Comparison of ENCODE assay signal across 1 cellular context in genomic region chr17:73340093-73340596, GRCh38.
A peak's percentile ranks its signal among the peaks of the same experiment; 100 is the strongest.
TF ChIP-seq lines count a peak whose summit lies in the region.

No MANE protein-coding gene starts in this region.

TF ChIP-seq in K562, 482 proteins besides CTCF, POLR2A, EP300 and RAD21 (continued from another document):
- TF ChIP-seq, protein P1, sequence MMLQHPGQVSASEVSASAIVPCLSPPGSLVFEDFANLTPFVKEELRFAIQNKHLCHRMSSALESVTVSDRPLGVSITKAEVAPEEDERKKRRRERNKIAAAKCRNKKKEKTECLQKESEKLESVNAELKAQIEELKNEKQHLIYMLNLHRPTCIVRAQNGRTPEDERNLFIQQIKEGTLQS (IDR thresholded peaks at IDR 0.05): peak; percentile 61
- TF ChIP-seq, protein P1 (CRISPR knock-in tag; conservative IDR thresholded peaks at IDR 0.05): no peak
- TF ChIP-seq TAF9B (IDR thresholded peaks at IDR 0.05; ENCODE audit: partially characterized antibody) (no peak), ZKSCAN8 (CRISPR knock-in tag; IDR thresholded peaks at IDR 0.05) (no peak), ZNF449 (CRISPR knock-in tag; IDR thresholded peaks at IDR 0.05) (no peak), MNT (conservative IDR thresholded peaks at IDR 0.05) (no peak), COPS2 (conservative IDR thresholded peaks at IDR 0.05) (no peak), ZNF165 (CRISPR knock-in tag; IDR thresholded peaks at IDR 0.05; ENCODE audit: borderline replicate concordance) (no peak), SP2 (IDR thresholded peaks at IDR 0.05; ENCODE audit: extremely low read depth, low read depth, low read length, poor library complexity, severe bottlenecking) (no peak), HDAC3 (IDR thresholded peaks at IDR 0.05; ENCODE audit: borderline replicate concordance, partially characterized antibody) (no peak), PRMT5 (CRISPR knock-in tag; IDR thresholded peaks at IDR 0.05) (no peak), XRCC5 (IDR thresholded peaks at IDR 0.05; ENCODE audit: low read depth, low read length) (no peak), SMARCC2 (IDR thresholded peaks at IDR 0.05; ENCODE audit: low read depth) (no peak), E2F4 (CRISPR knock-in tag; IDR thresholded peaks at IDR 0.05; ENCODE audit: low read depth) (no peak), RNF2 (IDR thresholded peaks at IDR 0.05) (no peak), JUND (IDR thresholded peaks at IDR 0.05; ENCODE audit: borderline replicate concordance, low read depth, low read length) (peak; percentile 48; the same call in 1 of the 2 replicates), JUND (tag; IDR thresholded peaks at IDR 0.05; ENCODE audit: borderline replicate concordance, low read depth, low read length) (no peak), THAP12 (CRISPR knock-in tag; IDR thresholded peaks at IDR 0.05) (no peak), ETV1 (tag; conservative IDR thresholded peaks at IDR 0.05; ENCODE audit: low read depth) (0 out of 2 replicates have a peak, but pooled peaks have one; percentile 26), BMI1 (IDR thresholded peaks at IDR 0.05; ENCODE audit: low read length) (no peak), CEBPB (tag; IDR thresholded peaks at IDR 0.05) (peak; percentile 94), ATF1 (CRISPR knock-in tag; IDR thresholded peaks at IDR 0.05) (no peak), ATF1 (tag; IDR thresholded peaks at IDR 0.05) (no peak), RAD51 (IDR thresholded peaks at IDR 0.05; ENCODE audit: borderline replicate concordance, low read depth) (no peak), ZNF24 (IDR thresholded peaks at IDR 0.05) (no peak), IFI16 (CRISPR knock-in tag; IDR thresholded peaks at IDR 0.05) (no peak), KDM4B (IDR thresholded peaks at IDR 0.05; ENCODE audit: borderline replicate concordance in 2 of 2, low read depth in 1 of 2) (no peak), NR2C1 (IDR thresholded peaks at IDR 0.05) (no peak), NR2C1 (tag; IDR thresholded peaks at IDR 0.05) (peak; percentile 47), C11orf30 (IDR thresholded peaks at IDR 0.05; ENCODE audit: low read depth) (no peak), RFX1 (IDR thresholded peaks at IDR 0.05) (no peak), GABPA (tag; conservative IDR thresholded peaks at IDR 0.05; ENCODE audit: low read depth) (peak; percentile 65), ILF3 (IDR thresholded peaks at IDR 0.05; ENCODE audit: borderline replicate concordance) (no peak), SPI1 (IDR thresholded peaks at IDR 0.05; ENCODE audit: borderline replicate concordance, low read depth, low read length) (no peak), TRIM28 (IDR thresholded peaks at IDR 0.05) (no peak), ZNF274 (IDR thresholded peaks at IDR 0.05; ENCODE audit: borderline replicate concordance, low read depth, low read length) (no peak), ZNF384 (IDR thresholded peaks at IDR 0.05; ENCODE audit: low read depth, low read length) (no peak), ZNF12 (CRISPR knock-in tag; IDR thresholded peaks at IDR 0.05) (no peak), ZFP30 (CRISPR knock-in tag; IDR thresholded peaks at IDR 0.05; ENCODE audit: borderline replicate concordance) (no peak), CEBPG (CRISPR knock-in tag; IDR thresholded peaks at IDR 0.05) (peak; percentile 79), CEBPG (tag; conservative IDR thresholded peaks at IDR 0.05 in 1 of 2, IDR thresholded peaks at IDR 0.05 in 1 of 2) (peak; percentile 89 to 93), NR1H2 (CRISPR knock-in tag; IDR thresholded peaks at IDR 0.05) (no peak), ZNF174 (CRISPR knock-in tag; IDR thresholded peaks at IDR 0.05) (no peak), CHD2 (IDR thresholded peaks at IDR 0.05; ENCODE audit: low read depth, low read length) (no peak), FOSL1 (tag; conservative IDR thresholded peaks at IDR 0.05) (peak; percentile 71), PRPF4 (IDR thresholded peaks at IDR 0.05; ENCODE audit: insufficient read depth, low read depth, low read length, poor library complexity, severe bottlenecking) (no peak)
- TF ChIP-seq, protein P2, sequence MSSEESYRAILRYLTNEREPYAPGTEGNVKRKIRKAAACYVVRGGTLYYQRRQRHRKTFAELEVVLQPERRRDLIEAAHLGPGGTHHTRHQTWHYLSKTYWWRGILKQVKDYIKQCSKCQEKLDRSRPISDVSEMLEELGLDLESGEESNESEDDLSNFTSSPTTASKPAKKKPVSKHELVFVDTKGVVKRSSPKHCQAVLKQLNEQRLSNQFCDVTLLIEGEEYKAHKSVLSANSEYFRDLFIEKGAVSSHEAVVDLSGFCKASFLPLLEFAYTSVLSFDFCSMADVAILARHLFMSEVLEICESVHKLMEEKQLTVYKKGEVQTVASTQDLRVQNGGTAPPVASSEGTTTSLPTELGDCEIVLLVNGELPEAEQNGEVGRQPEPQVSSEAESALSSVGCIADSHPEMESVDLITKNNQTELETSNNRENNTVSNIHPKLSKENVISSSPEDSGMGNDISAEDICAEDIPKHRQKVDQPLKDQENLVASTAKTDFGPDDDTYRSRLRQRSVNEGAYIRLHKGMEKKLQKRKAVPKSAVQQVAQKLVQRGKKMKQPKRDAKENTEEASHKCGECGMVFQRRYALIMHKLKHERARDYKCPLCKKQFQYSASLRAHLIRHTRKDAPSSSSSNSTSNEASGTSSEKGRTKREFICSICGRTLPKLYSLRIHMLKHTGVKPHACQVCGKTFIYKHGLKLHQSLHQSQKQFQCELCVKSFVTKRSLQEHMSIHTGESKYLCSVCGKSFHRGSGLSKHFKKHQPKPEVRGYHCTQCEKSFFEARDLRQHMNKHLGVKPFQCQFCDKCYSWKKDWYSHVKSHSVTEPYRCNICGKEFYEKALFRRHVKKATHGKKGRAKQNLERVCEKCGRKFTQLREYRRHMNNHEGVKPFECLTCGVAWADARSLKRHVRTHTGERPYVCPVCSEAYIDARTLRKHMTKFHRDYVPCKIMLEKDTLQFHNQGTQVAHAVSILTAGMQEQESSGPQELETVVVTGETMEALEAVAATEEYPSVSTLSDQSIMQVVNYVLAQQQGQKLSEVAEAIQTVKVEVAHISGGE (CRISPR knock-in tag; IDR thresholded peaks at IDR 0.05): peak in 1 of 3 experiments; percentile 41; a peak in 1 of 6 replicates
- TF ChIP-seq, protein P3, sequence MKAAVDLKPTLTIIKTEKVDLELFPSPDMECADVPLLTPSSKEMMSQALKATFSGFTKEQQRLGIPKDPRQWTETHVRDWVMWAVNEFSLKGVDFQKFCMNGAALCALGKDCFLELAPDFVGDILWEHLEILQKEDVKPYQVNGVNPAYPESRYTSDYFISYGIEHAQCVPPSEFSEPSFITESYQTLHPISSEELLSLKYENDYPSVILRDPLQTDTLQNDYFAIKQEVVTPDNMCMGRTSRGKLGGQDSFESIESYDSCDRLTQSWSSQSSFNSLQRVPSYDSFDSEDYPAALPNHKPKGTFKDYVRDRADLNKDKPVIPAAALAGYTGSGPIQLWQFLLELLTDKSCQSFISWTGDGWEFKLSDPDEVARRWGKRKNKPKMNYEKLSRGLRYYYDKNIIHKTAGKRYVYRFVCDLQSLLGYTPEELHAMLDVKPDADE (conservative IDR thresholded peaks at IDR 0.05; ENCODE audit: control insufficient read depth, low read depth, low read length): no peak
- TF ChIP-seq, protein P4, sequence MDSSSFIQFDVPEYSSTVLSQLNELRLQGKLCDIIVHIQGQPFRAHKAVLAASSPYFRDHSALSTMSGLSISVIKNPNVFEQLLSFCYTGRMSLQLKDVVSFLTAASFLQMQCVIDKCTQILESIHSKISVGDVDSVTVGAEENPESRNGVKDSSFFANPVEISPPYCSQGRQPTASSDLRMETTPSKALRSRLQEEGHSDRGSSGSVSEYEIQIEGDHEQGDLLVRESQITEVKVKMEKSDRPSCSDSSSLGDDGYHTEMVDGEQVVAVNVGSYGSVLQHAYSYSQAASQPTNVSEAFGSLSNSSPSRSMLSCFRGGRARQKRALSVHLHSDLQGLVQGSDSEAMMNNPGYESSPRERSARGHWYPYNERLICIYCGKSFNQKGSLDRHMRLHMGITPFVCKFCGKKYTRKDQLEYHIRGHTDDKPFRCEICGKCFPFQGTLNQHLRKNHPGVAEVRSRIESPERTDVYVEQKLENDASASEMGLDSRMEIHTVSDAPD (CRISPR knock-in tag; IDR thresholded peaks at IDR 0.05): no peak
- TF ChIP-seq, protein P5, sequence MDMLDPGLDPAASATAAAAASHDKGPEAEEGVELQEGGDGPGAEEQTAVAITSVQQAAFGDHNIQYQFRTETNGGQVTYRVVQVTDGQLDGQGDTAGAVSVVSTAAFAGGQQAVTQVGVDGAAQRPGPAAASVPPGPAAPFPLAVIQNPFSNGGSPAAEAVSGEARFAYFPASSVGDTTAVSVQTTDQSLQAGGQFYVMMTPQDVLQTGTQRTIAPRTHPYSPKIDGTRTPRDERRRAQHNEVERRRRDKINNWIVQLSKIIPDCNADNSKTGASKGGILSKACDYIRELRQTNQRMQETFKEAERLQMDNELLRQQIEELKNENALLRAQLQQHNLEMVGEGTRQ (CRISPR knock-in tag; IDR thresholded peaks at IDR 0.05): no peak
- TF ChIP-seq, protein P6, sequence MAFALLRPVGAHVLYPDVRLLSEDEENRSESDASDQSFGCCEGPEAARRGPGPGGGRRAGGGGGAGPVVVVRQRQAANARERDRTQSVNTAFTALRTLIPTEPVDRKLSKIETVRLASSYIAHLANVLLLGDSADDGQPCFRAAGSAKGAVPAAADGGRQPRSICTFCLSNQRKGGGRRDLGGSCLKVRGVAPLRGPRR (CRISPR knock-in tag; IDR thresholded peaks at IDR 0.05): no peak
